Comparison of ENCODE assay signal across 2 cellular contexts in the genomic region with DNA sequence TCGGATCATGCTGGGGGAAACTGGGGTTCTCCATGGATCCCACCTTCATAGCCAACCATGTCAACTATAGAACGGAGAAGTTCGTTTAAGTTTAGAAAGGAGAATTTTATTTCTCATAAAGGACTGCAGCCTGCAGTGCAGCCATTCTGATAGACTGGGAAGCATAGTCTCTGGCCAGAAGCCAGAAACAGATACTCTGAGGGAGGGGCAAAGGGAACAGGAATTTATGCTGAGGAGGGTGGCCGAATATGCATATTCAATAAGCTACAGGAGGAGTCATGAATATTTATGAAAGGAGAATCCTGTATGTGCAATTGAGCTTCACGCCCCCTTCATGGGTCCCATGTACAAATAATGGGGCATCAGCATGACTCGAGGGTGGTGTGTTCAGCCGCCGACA.
TF ChIP-seq lines count a peak whose summit lies in the region.

No MANE protein-coding gene starts in this region.

TF ChIP-seq in GM23338, 12 proteins besides CTCF, POLR2A, EP300 and RAD21 (continues in another document):
- no peak for TF ChIP-seq JUNB (IDR thresholded peaks at IDR 0.05; ENCODE audit: unreplicated experiment)
- no peak for TF ChIP-seq NANOG (IDR thresholded peaks at IDR 0.05; ENCODE audit: borderline replicate concordance)
- no peak for TF ChIP-seq CREB1 (CRISPR knock-in tag; IDR thresholded peaks at IDR 0.05; ENCODE audit: low read depth)
- TF ChIP-seq, protein P1, sequence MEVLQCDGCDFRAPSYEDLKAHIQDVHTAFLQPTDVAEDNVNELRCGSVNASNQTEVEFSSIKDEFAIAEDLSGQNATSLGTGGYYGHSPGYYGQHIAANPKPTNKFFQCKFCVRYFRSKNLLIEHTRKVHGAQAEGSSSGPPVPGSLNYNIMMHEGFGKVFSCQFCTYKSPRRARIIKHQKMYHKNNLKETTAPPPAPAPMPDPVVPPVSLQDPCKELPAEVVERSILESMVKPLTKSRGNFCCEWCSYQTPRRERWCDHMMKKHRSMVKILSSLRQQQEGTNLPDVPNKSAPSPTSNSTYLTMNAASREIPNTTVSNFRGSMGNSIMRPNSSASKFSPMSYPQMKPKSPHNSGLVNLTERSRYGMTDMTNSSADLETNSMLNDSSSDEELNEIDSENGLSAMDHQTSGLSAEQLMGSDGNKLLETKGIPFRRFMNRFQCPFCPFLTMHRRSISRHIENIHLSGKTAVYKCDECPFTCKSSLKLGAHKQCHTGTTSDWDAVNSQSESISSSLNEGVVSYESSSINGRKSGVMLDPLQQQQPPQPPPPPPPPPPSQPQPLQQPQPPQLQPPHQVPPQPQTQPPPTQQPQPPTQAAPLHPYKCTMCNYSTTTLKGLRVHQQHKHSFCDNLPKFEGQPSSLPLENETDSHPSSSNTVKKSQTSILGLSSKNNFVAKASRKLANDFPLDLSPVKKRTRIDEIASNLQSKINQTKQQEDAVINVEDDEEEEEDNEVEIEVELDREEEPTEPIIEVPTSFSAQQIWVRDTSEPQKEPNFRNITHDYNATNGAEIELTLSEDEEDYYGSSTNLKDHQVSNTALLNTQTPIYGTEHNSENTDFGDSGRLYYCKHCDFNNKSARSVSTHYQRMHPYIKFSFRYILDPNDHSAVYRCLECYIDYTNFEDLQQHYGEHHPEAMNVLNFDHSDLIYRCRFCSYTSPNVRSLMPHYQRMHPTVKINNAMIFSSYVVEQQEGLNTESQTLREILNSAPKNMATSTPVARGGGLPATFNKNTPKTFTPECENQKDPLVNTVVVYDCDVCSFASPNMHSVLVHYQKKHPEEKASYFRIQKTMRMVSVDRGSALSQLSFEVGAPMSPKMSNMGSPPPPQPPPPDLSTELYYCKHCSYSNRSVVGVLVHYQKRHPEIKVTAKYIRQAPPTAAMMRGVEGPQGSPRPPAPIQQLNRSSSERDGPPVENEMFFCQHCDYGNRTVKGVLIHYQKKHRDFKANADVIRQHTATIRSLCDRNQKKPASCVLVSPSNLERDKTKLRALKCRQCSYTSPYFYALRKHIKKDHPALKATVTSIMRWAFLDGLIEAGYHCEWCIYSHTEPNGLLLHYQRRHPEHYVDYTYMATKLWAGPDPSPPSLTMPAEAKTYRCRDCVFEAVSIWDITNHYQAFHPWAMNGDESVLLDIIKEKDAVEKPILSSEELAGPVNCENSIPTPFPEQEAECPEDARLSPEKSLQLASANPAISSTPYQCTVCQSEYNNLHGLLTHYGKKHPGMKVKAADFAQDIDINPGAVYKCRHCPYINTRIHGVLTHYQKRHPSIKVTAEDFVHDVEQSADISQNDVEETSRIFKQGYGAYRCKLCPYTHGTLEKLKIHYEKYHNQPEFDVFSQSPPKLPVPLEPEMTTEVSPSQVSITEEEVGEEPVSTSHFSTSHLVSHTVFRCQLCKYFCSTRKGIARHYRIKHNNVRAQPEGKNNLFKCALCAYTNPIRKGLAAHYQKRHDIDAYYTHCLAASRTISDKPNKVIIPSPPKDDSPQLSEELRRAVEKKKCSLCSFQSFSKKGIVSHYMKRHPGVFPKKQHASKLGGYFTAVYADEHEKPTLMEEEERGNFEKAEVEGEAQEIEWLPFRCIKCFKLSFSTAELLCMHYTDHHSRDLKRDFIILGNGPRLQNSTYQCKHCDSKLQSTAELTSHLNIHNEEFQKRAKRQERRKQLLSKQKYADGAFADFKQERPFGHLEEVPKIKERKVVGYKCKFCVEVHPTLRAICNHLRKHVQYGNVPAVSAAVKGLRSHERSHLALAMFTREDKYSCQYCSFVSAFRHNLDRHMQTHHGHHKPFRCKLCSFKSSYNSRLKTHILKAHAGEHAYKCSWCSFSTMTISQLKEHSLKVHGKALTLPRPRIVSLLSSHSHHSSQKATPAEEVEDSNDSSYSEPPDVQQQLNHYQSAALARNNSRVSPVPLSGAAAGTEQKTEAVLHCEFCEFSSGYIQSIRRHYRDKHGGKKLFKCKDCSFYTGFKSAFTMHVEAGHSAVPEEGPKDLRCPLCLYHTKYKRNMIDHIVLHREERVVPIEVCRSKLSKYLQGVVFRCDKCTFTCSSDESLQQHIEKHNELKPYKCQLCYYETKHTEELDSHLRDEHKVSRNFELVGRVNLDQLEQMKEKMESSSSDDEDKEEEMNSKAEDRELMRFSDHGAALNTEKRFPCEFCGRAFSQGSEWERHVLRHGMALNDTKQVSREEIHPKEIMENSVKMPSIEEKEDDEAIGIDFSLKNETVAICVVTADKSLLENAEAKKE (CRISPR knock-in tag; IDR thresholded peaks at IDR 0.05), result no peak
- TF ChIP-seq, protein P2, sequence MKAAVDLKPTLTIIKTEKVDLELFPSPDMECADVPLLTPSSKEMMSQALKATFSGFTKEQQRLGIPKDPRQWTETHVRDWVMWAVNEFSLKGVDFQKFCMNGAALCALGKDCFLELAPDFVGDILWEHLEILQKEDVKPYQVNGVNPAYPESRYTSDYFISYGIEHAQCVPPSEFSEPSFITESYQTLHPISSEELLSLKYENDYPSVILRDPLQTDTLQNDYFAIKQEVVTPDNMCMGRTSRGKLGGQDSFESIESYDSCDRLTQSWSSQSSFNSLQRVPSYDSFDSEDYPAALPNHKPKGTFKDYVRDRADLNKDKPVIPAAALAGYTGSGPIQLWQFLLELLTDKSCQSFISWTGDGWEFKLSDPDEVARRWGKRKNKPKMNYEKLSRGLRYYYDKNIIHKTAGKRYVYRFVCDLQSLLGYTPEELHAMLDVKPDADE (IDR thresholded peaks at IDR 0.05), result no peak
- TF ChIP-seq EZH2phosphoT487 (IDR thresholded peaks at IDR 0.05; ENCODE audit: unreplicated experiment), result no peak
- no peak for TF ChIP-seq POLR2AphosphoS5 (IDR thresholded peaks at IDR 0.05; ENCODE audit: low read depth)
- TF ChIP-seq ZNF331 (CRISPR knock-in tag; IDR thresholded peaks at IDR 0.05; ENCODE audit: low read depth), result no peak
- TF ChIP-seq STAT1 (IDR thresholded peaks at IDR 0.05; ENCODE audit: unreplicated experiment), result no peak
- no peak for TF ChIP-seq ZNF114 (CRISPR knock-in tag; IDR thresholded peaks at IDR 0.05)
- TF ChIP-seq EZH2 (IDR thresholded peaks at IDR 0.05; ENCODE audit: low read depth, unreplicated experiment), result no peak

TF ChIP-seq in K562, 482 proteins besides CTCF, POLR2A, EP300 and RAD21:
- TF ChIP-seq, protein P3, sequence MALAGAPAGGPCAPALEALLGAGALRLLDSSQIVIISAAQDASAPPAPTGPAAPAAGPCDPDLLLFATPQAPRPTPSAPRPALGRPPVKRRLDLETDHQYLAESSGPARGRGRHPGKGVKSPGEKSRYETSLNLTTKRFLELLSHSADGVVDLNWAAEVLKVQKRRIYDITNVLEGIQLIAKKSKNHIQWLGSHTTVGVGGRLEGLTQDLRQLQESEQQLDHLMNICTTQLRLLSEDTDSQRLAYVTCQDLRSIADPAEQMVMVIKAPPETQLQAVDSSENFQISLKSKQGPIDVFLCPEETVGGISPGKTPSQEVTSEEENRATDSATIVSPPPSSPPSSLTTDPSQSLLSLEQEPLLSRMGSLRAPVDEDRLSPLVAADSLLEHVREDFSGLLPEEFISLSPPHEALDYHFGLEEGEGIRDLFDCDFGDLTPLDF (CRISPR knock-in tag; IDR thresholded peaks at IDR 0.05), result no peak
- TF ChIP-seq NFIC (IDR thresholded peaks at IDR 0.05) (peak; percentile 92), SAP30 (IDR thresholded peaks at IDR 0.05; ENCODE audit: borderline replicate concordance, insufficient read depth, low read depth, low read length, poor library complexity, severe bottlenecking) (no peak)
TF ChIP-seq in K562: peak in this region for 1.
